35 cellular contexts compared by ENCODE assay signal in the genomic region with DNA sequence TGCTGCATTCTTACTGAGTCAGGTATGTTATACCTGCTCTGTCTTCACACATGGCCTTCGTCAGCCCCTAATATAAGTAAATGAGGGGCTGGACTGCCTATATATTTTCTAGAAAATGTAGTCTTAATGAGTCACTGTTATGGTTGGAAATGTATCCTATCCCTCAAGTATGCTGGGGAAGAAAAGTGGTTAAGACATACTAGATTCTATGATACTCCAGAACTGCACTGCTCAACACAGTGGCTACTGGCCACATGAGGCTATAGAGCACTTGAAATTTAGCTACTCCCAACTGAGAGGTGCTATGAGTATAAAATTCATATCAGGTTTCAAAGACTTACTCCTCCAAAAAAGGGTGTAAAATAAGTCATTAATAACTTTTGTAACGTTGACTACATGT.
"Had no signal": no experiment of that assay in that cellular context is flagged by ENCODE, and none has a peak within 500 bp of the region (broad histone marks: within the 10 kb centered on the region; RNA-seq: fewer than 3 reads in every experiment).

No MANE protein-coding gene starts in this region.

- H3K4me1 Mint-ChIP-seq: activated CD4-positive, alpha-beta T cell treated with anti-CD3 and anti-CD28 coated beads, Interleukin-2, amount 10 ng/mL, durations not matched to agents 7 days and 5 days had no signal

- H3K9me3 Mint-ChIP-seq: activated CD4-positive, alpha-beta T cell treated with anti-CD3 and anti-CD28 coated beads, Interleukin-2, amount 10 ng/mL, durations not matched to agents 7 days and 5 days; activated naive CD4-positive, alpha-beta T cell treated with anti-CD3 and anti-CD28 coated beads for 36 hours; activated naive CD4-positive, alpha-beta T cell treated with anti-CD3 and anti-CD28 coated beads, Interleukin-2, amount 50 U/mL, for 72 hours; activated naive CD8-positive, alpha-beta T cell treated with anti-CD3 and anti-CD28 coated beads, Interleukin-2, amount 50 U/mL, for 24 hours; activated T-cell treated with anti-CD3 and anti-CD28 coated beads, Interleukin-2, amount 50 U/mL, for 4 hours; activated T-helper 1 cell treated with anti-CD3 and anti-CD28 coated beads, Interleukin-12 subunit alpha, Interleukin-12 subunit beta, Interleukin-2, Interleukin-4 antibody, amounts not matched to agents 30 ng/mL and 10 ng/mL and 1 ng/mL, durations not matched to agents 14 hours and 24 hours and 36 hours; T-helper 1 cell treated with Interleukin-12 subunit alpha and Interleukin-12 subunit beta and Interleukin-4 antibody, amounts not matched to agents 30 μg/mL and 1 μg/mL, for 36 hours; T-helper 2 cell treated with Interferon-gamma antibody and Interleukin-4, amounts not matched to agents 5 μg/mL and 100 μg/mL, for 36 hours; WTC11 had no signal

- H3K4me3 Mint-ChIP-seq: activated CD4-positive, alpha-beta T cell treated with anti-CD3 and anti-CD28 coated beads for 36 hours; activated CD4-positive, alpha-beta T cell treated with anti-CD3 and anti-CD28 coated beads, Interleukin-2, amount 10 ng/mL, durations not matched to agents 7 days and 5 days; activated naive CD4-positive, alpha-beta T cell treated with anti-CD3 and anti-CD28 coated beads for 36 hours; activated naive CD8-positive, alpha-beta T cell treated with anti-CD3 and anti-CD28 coated beads, Interleukin-2, amount 50 U/mL, for 24 hours; activated T-cell treated with anti-CD3 and anti-CD28 coated beads, Interleukin-2, amount 50 U/mL, for 4 hours; activated T-helper 1 cell treated with anti-CD3 and anti-CD28 coated beads, Interleukin-12 subunit alpha, Interleukin-12 subunit beta, Interleukin-2, Interleukin-4 antibody, amounts not matched to agents 30 ng/mL and 10 ng/mL and 1 ng/mL, durations not matched to agents 14 hours and 24 hours and 36 hours; T-helper 1 cell treated with Interleukin-12 subunit alpha and Interleukin-12 subunit beta and Interleukin-4 antibody, amounts not matched to agents 30 μg/mL and 1 μg/mL, for 36 hours; T-helper 2 cell treated with Interferon-gamma antibody and Interleukin-4, amounts not matched to agents 5 μg/mL and 100 μg/mL, for 36 hours; WTC11 had no signal

- DNase-seq: activated CD4-positive, alpha-beta T cell treated with anti-CD3 and anti-CD28 coated beads for 36 hours; activated CD4-positive, alpha-beta T cell treated with anti-CD3 and anti-CD28 coated beads, Interleukin-2, amount 10 ng/mL, durations not matched to agents 7 days and 5 days; activated CD4-positive, alpha-beta T cell treated with anti-CD3 and anti-CD28 coated beads, Interleukin-2, amount 50 U/mL, for 48 hours; activated CD8-positive, alpha-beta memory T cell treated with anti-CD3 and anti-CD28 coated beads, Interleukin-2, amount 50 U/mL, for 4 hours; activated gamma-delta T cell treated with Interleukin-2 at 50 U/mL for 16 hours; activated naive CD4-positive, alpha-beta T cell treated with anti-CD3 and anti-CD28 coated beads for 36 hours; activated naive CD8-positive, alpha-beta T cell treated with anti-CD3 and anti-CD28 coated beads, Interleukin-2, amount 50 U/mL, for 24 hours; activated T-cell treated with anti-CD3 and anti-CD28 coated beads for 4 hours; activated T-cell treated with anti-CD3 and anti-CD28 coated beads, Interleukin-2, amount 50 U/mL, for 4 hours; anterior cingulate cortex; body of pancreas; caudate nucleus; Kasumi-1; KG1; MG63; NCI-H1048; NCI-H1105 treated with DMSO at 0.1 percent for 48 hours; NCI-H1436; NCI-H1694; NCI-H1930; NCI-H2081 treated with DMSO at 0.1 percent for 48 hours; NCI-H345; NCI-H524 treated with DMSO at 0.1 percent for 48 hours; SHP77; SJCRH30 had no signal

- H3K27me3 ChIP-seq: body of pancreas, MG63 had no signal

- H3K27ac ChIP-seq: SJCRH30, SK-N-MC had no signal

- H3K4me1 ChIP-seq: SJCRH30 had no signal

- H3K27ac Mint-ChIP-seq: activated CD4-positive, alpha-beta T cell treated with anti-CD3 and anti-CD28 coated beads for 36 hours; activated CD4-positive, alpha-beta T cell treated with anti-CD3 and anti-CD28 coated beads, Interleukin-2, amount 10 ng/mL, durations not matched to agents 7 days and 5 days; activated naive CD4-positive, alpha-beta T cell treated with anti-CD3 and anti-CD28 coated beads for 36 hours; activated naive CD4-positive, alpha-beta T cell treated with anti-CD3 and anti-CD28 coated beads, Interleukin-2, amount 50 U/mL, for 72 hours; activated naive CD8-positive, alpha-beta T cell treated with anti-CD3 and anti-CD28 coated beads, Interleukin-2, amount 50 U/mL, for 24 hours; activated T-helper 1 cell treated with anti-CD3 and anti-CD28 coated beads, Interleukin-12 subunit alpha, Interleukin-12 subunit beta, Interleukin-2, Interleukin-4 antibody, amounts not matched to agents 30 ng/mL and 10 ng/mL and 1 ng/mL, durations not matched to agents 14 hours and 24 hours and 36 hours; T-helper 1 cell treated with Interleukin-12 subunit alpha and Interleukin-12 subunit beta and Interleukin-4 antibody, amounts not matched to agents 30 μg/mL and 1 μg/mL, for 36 hours; T-helper 2 cell treated with Interferon-gamma antibody and Interleukin-4, amounts not matched to agents 5 μg/mL and 100 μg/mL, for 36 hours; WTC11 had no signal

- ATAC-seq: activated CD4-positive, alpha-beta T cell treated with anti-CD3 and anti-CD28 coated beads for 36 hours; activated CD4-positive, CD25-positive, alpha-beta regulatory T cell treated with anti-CD3 and anti-CD28 coated beads, Interleukin-2, amount 50 U/mL, for 24 hours; activated naive CD4-positive, alpha-beta T cell treated with anti-CD3 and anti-CD28 coated beads, Interleukin-2, amount 50 U/mL, for 72 hours; activated naive CD8-positive, alpha-beta T cell treated with anti-CD3 and anti-CD28 coated beads, Interleukin-2, amount 50 U/mL, for 24 hours; activated T-cell treated with anti-CD3 and anti-CD28 coated beads, Interleukin-2, amount 50 U/mL, for 4 hours; Panc1; WTC11 had no signal

- H3K36me3 ChIP-seq: MG63, SJCRH30 had no signal

- H3K36me3 Mint-ChIP-seq: activated naive CD4-positive, alpha-beta T cell treated with anti-CD3 and anti-CD28 coated beads, Interleukin-2, amount 50 U/mL, for 72 hours; WTC11 had no signal

- H3K4me3 ChIP-seq: body of pancreas, MG63, SJCRH30, SK-N-MC had no signal

- H3K9me3 ChIP-seq: body of pancreas, MG63, SJCRH30 had no signal

- FAIRE-seq: bronchial epithelial cell, TTC549 had no signal
